15 cellular contexts compared by ENCODE assay signal in the genomic region with DNA sequence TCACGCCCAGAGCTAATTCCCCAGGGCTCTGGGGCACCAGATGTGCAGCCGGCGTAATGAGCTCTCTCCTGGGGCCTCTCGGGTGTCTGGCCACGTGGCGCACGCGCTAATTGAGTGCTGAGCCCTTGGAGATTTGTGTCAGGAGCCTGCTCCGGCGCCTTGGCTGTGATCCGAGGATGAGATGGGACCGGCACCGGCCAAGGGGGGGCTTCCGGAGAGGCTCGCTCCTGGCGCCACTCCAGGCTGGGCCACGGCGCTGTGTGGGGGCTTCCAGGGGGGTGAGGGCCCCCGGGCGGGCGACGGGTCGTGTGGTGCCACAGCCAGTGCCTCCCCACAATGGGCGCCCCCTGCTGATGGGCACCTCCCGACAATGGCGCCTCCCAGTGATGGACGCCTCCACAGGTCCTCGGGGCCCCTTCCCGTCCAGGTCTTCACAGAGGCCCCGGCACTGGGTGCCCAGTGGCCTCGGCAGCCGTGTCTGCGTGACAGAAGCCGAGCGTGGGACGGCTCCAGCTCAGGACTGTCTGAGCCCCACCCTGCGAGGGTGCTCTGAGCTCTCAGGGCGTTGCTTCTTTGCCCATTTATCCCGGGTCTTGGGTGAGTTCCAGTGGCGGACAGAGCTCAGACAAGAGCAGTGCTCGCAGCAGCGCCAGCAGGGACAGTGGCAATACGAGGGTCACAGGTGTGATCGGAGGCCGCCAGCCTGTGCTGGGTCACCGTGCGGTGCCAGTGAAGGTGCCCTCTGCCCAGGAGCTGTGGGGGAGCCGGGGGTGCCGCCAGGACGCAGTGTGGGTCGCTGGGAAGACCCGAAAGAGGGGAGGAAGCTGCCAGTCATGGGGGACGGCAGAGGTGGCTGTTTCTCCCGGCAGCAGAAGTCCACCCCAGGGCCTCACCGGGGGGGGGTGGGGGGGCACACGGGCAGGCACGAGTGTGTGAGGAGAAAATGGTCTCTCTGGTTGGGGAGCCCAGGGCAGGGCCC. TPM values are rescaled to one million over a fixed set of nuclear protein-coding genes. Genes with fewer than 3 reads are reported as not detected.
DNase-seq lines count a peak whose midpoint lies in the region; ATAC-seq, FAIRE-seq and TF ChIP-seq lines count a peak whose summit lies in the region.
"Had no signal": no experiment of that assay in that cellular context is flagged by ENCODE, and none has a peak within 500 bp of the region (broad histone marks: within the 10 kb centered on the region; RNA-seq: fewer than 3 reads in every experiment).

No MANE protein-coding gene starts in this region.

- ATAC-seq in HepG2 (peak; percentile 35), right lobe of liver (no peak)
- no peak for ATAC-seq in activated T-helper 17 cell treated with anti-CD3 and anti-CD28 coated beads, Interleukin-2, amount 50 U/mL, for 72 hours (replicated peaks)
- ATAC-seq in stimulated activated naive B cell treated with anti-CD40 and anti-IgM and Interleukin-4, amounts not matched to agents 10 μg/mL and 1 μg/mL and 100 μg/mL, for 72 hours (replicated peaks): no peak

- POLR2A ChIA-PET in HepG2 (lab: Yijun Ruan, JAX): no interaction called here

- H3K27me3 Mint-ChIP-seq in activated T-helper 17 cell treated with anti-CD3 and anti-CD28 coated beads, Interleukin-2, amount 50 U/mL, for 72 hours: no peaks in the 10 kb centered on the region
- peaks cover 19 to 53% of the 10 kb centered on the region in 2 donors for H3K27me3 Mint-ChIP-seq in stimulated activated naive B cell treated with anti-CD40 and anti-IgM and Interleukin-4, amounts not matched to agents 10 μg/mL and 1 μg/mL and 100 μg/mL, for 72 hours

- TF ChIP-seq POLR2A in HepG2 (IDR thresholded peaks at IDR 0.05; ENCODE audit: insufficient read depth in 1 of 2, low read depth in 2 of 2, low read length in 2 of 2) (no peak), right lobe of liver (IDR thresholded peaks at IDR 0.05) (no peak)

- intact Hi-C loops in HepG2 (cut with micrococcal nuclease; ENCODE audit: unreplicated experiment): no loop called here
- intact Hi-C loops in right lobe of liver (cut with DNase I): no loop called here

- TF ChIP-seq EP300 in HepG2 (IDR thresholded peaks at IDR 0.05; ENCODE audit: low read depth in 2 of 2, low read length in 2 of 2) (no peak), HepG2 (CRISPR knock-in tag; IDR thresholded peaks at IDR 0.05; ENCODE audit: borderline replicate concordance) (no peak)

- 33% methylated on average over 11 of the region's 57 CpGs for WGBS in HepG2 (ENCODE audit: low lambda C conversion rate)
- no CpG with 5 or more reads among the region's 57 CpGs for WGBS in right lobe of liver (ENCODE audit: insufficient coverage, low coverage, low lambda C conversion rate, missing lambda C conversion rate)

- H3K4me1 Mint-ChIP-seq in activated T-helper 17 cell treated with anti-CD3 and anti-CD28 coated beads, Interleukin-2, amount 50 U/mL, for 72 hours: no peaks in the 10 kb centered on the region
- no peaks in the 10 kb centered on the region for H3K4me1 Mint-ChIP-seq in stimulated activated naive B cell treated with anti-CD40 and anti-IgM and Interleukin-4, amounts not matched to agents 10 μg/mL and 1 μg/mL and 100 μg/mL, for 72 hours
- H3K4me1 Mint-ChIP-seq: activated CD4-positive, alpha-beta T cell treated with anti-CD3 and anti-CD28 coated beads, Interleukin-2, amount 10 ng/mL, durations not matched to agents 24 days and 14 days had no signal

- DNase-seq in HepG2 (ENCODE audit: low spot score) (no peak), right lobe of liver (no peak), NCI-H1436 (lab: John Stamatoyannopoulos, UW) (peak; percentile 94), SK-N-DZ (ENCODE audit: low spot score) (peak; percentile 93), inferior parietal cortex (ENCODE audit: extremely low spot score) (no peak)
- no peak for DNase-seq in activated CD4-positive, alpha-beta T cell treated with anti-CD3 and anti-CD28 coated beads for 4 hours
- DNase-seq in stimulated activated naive B cell treated with anti-CD40 and anti-IgM and Interleukin-4, amounts not matched to agents 10 μg/mL and 1 μg/mL and 100 μg/mL, for 72 hours: no peak
- DNase-seq: activated CD4-positive, alpha-beta T cell treated with anti-CD3 and anti-CD28 coated beads, Interleukin-2, amount 10 ng/mL, durations not matched to agents 24 days and 14 days; activated T-cell treated with anti-CD3 and anti-CD28 coated beads, Interleukin-2, amount 50 U/mL, for 1 hour; cerebellar nuclear complex; kidney glomerular epithelial cell; stimulated activated CD4-positive, alpha-beta T cell treated with anti-CD3 and anti-CD28 coated beads, Interleukin-4, amount 100 ng/mL, for 1 hour had no signal

- H4K20me1 ChIP-seq in HepG2 (ENCODE audit: insufficient read depth, low read length): no peaks in the 10 kb centered on the region

- CTCF ChIA-PET in HepG2 (lab: Yijun Ruan, JAX; ENCODE audit: low intra/inter-chr PET ratio, low total read pairs): interaction anchor here (2.3 kb wide), 1 partner anchor 140 kb away, joined by 9 read pairs; no protein-coding TSS in a partner anchor

- BruUV-seq in HepG2 (replicated peaks; lab: Mats Ljungman, UMichigan): no TSS peak

- TF ChIP-seq CTCF in HepG2 (CRISPR knock-in tag; IDR thresholded peaks at IDR 0.05) (peak; percentile 54), right lobe of liver (IDR thresholded peaks at IDR 0.05) (no peak)

- in situ Hi-C loops in HepG2 (cut with HindIII; ENCODE audit: extremely low pct_ligation_motif_present, low pct_unique_long_range_greater_than_20kb): no loop called here

- H3K9me3 Mint-ChIP-seq in activated T-helper 17 cell treated with anti-CD3 and anti-CD28 coated beads, Interleukin-2, amount 50 U/mL, for 72 hours: no peaks in the 10 kb centered on the region
- no peaks in the 10 kb centered on the region for H3K9me3 Mint-ChIP-seq in stimulated activated naive B cell treated with anti-CD40 and anti-IgM and Interleukin-4, amounts not matched to agents 10 μg/mL and 1 μg/mL and 100 μg/mL, for 72 hours
- H3K9me3 Mint-ChIP-seq: activated CD4-positive, alpha-beta T cell treated with anti-CD3 and anti-CD28 coated beads, Interleukin-2, amount 10 ng/mL, durations not matched to agents 24 days and 14 days; type B pancreatic cell had no signal

- no peak overlapping the region for H2AFZ ChIP-seq in HepG2 (ENCODE audit: low read length)

- H3K27me3 ChIP-seq in HepG2 (ENCODE audit: control insufficient read depth in 1 of 2, insufficient read depth in 2 of 2, low read length in 2 of 2): peaks cover 13 to 64% of the 10 kb centered on the region in 2 experiments
- H3K27me3 ChIP-seq in right lobe of liver: no peaks in the 10 kb centered on the region

- H3K4me3 ChIP-seq in HepG2 (replicated peaks in 1 of 3; ENCODE audit: insufficient read depth in 1 of 3, low read depth in 2 of 3, low read length in 3 of 3): no peak overlapping the region; a peak in 1 of 6 replicates
- H3K4me3 ChIP-seq in right lobe of liver: no peak overlapping the region

- H3K27ac Mint-ChIP-seq in activated T-helper 17 cell treated with anti-CD3 and anti-CD28 coated beads, Interleukin-2, amount 50 U/mL, for 72 hours: no peak overlapping the region
- no peak overlapping the region for H3K27ac Mint-ChIP-seq in stimulated activated naive B cell treated with anti-CD40 and anti-IgM and Interleukin-4, amounts not matched to agents 10 μg/mL and 1 μg/mL and 100 μg/mL, for 72 hours
- H3K27ac Mint-ChIP-seq: activated CD4-positive, alpha-beta T cell treated with anti-CD3 and anti-CD28 coated beads, Interleukin-2, amount 10 ng/mL, durations not matched to agents 24 days and 14 days; type B pancreatic cell had no signal

- no peaks in the 10 kb centered on the region for H3K79me2 ChIP-seq in HepG2 (ENCODE audit: insufficient read depth, low read length)

- H3K27ac ChIP-seq in HepG2 (ENCODE audit: extremely low read length, insufficient read depth, low read length): no peak overlapping the region
- H3K27ac ChIP-seq in right lobe of liver: no peak overlapping the region

- peak overlapping the region; percentile 23; the same call in 1 of the 2 replicates for H3K4me2 ChIP-seq in HepG2 (ENCODE audit: low read depth, low read length)

- H3K4me3 Mint-ChIP-seq in activated T-helper 17 cell treated with anti-CD3 and anti-CD28 coated beads, Interleukin-2, amount 50 U/mL, for 72 hours: no peak overlapping the region
- H3K4me3 Mint-ChIP-seq in stimulated activated naive B cell treated with anti-CD40 and anti-IgM and Interleukin-4, amounts not matched to agents 10 μg/mL and 1 μg/mL and 100 μg/mL, for 72 hours: no peak overlapping the region
- H3K4me3 Mint-ChIP-seq: activated CD4-positive, alpha-beta T cell treated with anti-CD3 and anti-CD28 coated beads, Interleukin-2, amount 10 ng/mL, durations not matched to agents 24 days and 14 days; type B pancreatic cell had no signal

- TF ChIP-seq RAD21 in HepG2 (CRISPR knock-in tag; IDR thresholded peaks at IDR 0.05): no peak

- no peaks in the 10 kb centered on the region for H3K4me1 ChIP-seq in HepG2 (ENCODE audit: insufficient read depth, low read length)
- no peaks in the 10 kb centered on the region for H3K4me1 ChIP-seq in right lobe of liver

- H3K36me3 ChIP-seq in HepG2 (replicated peaks in 1 of 2; ENCODE audit: control insufficient read depth in 1 of 2, insufficient read depth in 2 of 2, low read length in 2 of 2) (no peaks in the 10 kb centered on the region), right lobe of liver (no peaks in the 10 kb centered on the region)

- no peak overlapping the region for H3K9ac ChIP-seq in HepG2 (ENCODE audit: insufficient read depth, low read depth, low read length)

- no peaks in the 10 kb centered on the region for H3K36me3 Mint-ChIP-seq in activated T-helper 17 cell treated with anti-CD3 and anti-CD28 coated beads, Interleukin-2, amount 50 U/mL, for 72 hours (ENCODE audit: low read depth)
- H3K36me3 Mint-ChIP-seq in stimulated activated naive B cell treated with anti-CD40 and anti-IgM and Interleukin-4, amounts not matched to agents 10 μg/mL and 1 μg/mL and 100 μg/mL, for 72 hours: no peaks in the 10 kb centered on the region
- H3K36me3 Mint-ChIP-seq: type B pancreatic cell had no signal

- FAIRE-seq in HepG2 (lab: Jason Lieb, UNC): no peak

- H3K9me3 ChIP-seq in HepG2 (ENCODE audit: low read length): no peaks in the 10 kb centered on the region
- no peaks in the 10 kb centered on the region for H3K9me3 ChIP-seq in right lobe of liver

RNA-seq across cellular contexts. Expression of a gene that starts 8.2 kb away (rescaled TPM):
- total RNA-seq in HepG2 (2016; rRNA removed; fragmentation: Illumina TruSeq; extraction: Trizol) (not detected in 2 replicates), right lobe of liver (not detected)
- not detected in 2 replicates for total RNA-seq in HepG2 (2016; cell fraction: cytosol; rRNA removed; fragmentation: Illumina TruSeq; extraction: Trizol; ENCODE audit: low read depth)
- not detected in 2 replicates for total RNA-seq in HepG2 (2016; cell fraction: insoluble cytoplasmic fraction; rRNA removed; fragmentation: Illumina TruSeq; extraction: Trizol)
- total RNA-seq in HepG2 (2016; cell fraction: membrane; rRNA removed; fragmentation: Illumina TruSeq; extraction: Trizol): not detected in 2 replicates
- total RNA-seq in HepG2 (2016; cell fraction: nucleus; rRNA removed; fragmentation: Illumina TruSeq; extraction: Trizol): not detected in 2 replicates
- not detected in 2 replicates for polyA plus RNA-seq in HepG2 (2011; rRNA removed)
- polyA plus RNA-seq in HepG2 (2011; cell fraction: cytosol; rRNA removed): not detected in 2 replicates
- not detected in 2 replicates for polyA plus RNA-seq in HepG2 (2011; cell fraction: nucleus; rRNA removed)
- 0.52 and 1.5 TPM in 2 replicates for polyA plus RNA-seq in HepG2 (2012)
- polyA plus RNA-seq in HepG2 (2016; cell fraction: cytosol; fragmentation: Illumina TruSeq; extraction: Trizol; ENCODE audit: low read depth): not detected in 2 replicates
- polyA plus RNA-seq in HepG2 (2016; cell fraction: insoluble cytoplasmic fraction; fragmentation: Illumina TruSeq; extraction: Trizol; ENCODE audit: low read depth): not detected in 2 replicates
- polyA plus RNA-seq in HepG2 (2016; cell fraction: membrane; fragmentation: Illumina TruSeq; extraction: Trizol; ENCODE audit: low read depth): not detected in 2 replicates
- not detected in 2 replicates for polyA plus RNA-seq in HepG2 (2016; cell fraction: nucleus; fragmentation: Illumina TruSeq; extraction: Trizol; ENCODE audit: insufficient read depth, low read depth)
- polyA minus RNA-seq in HepG2 (2011; rRNA and poly(A)+ RNA removed; ENCODE audit: low replicate concordance): not detected in 2 replicates
- not detected in 2 replicates for polyA minus RNA-seq in HepG2 (2011; cell fraction: cytosol; rRNA and poly(A)+ RNA removed)
- polyA minus RNA-seq in HepG2 (2011; cell fraction: nucleus; rRNA and poly(A)+ RNA removed): not detected in 2 replicates
- polyA plus RNA-seq in SK-N-DZ (2014; cell fraction: cytosol; rRNA removed): 0.80 and 2.1 TPM in 2 replicates
- polyA plus RNA-seq in SK-N-DZ (2014; cell fraction: nucleus; rRNA removed): 1.7 and 2.6 TPM in 2 replicates
- not detected for total RNA-seq in activated T-helper 17 cell treated with anti-CD3 and anti-CD28 coated beads, Interleukin-2, amount 50 U/mL, for 72 hours
- total RNA-seq: activated CD4-positive, alpha-beta T cell treated with anti-CD3 and anti-CD28 coated beads, Interleukin-2, amount 10 ng/mL, durations not matched to agents 24 days and 14 days; HT1080 had no signal

Comparison
In these comparisons a context has a peak if more than half of its experiments do, and no peak if none do; other contexts are left out.
1. DNase-seq: peak in NCI-H1436 (single experiment) and SK-N-DZ (single experiment); none in HepG2 (single experiment), right lobe of liver (0 of 3), activated CD4-positive, alpha-beta T cell treated with anti-CD3 and anti-CD28 coated beads for 4 hours (0 of 2), stimulated activated naive B cell treated with anti-CD40 and anti-IgM and Interleukin-4, amounts not matched to agents 10 μg/mL and 1 μg/mL and 100 μg/mL, for 72 hours (single experiment) and inferior parietal cortex (single experiment).